Comparison of ENCODE assay signal across 9 cellular contexts in the genomic region with DNA sequence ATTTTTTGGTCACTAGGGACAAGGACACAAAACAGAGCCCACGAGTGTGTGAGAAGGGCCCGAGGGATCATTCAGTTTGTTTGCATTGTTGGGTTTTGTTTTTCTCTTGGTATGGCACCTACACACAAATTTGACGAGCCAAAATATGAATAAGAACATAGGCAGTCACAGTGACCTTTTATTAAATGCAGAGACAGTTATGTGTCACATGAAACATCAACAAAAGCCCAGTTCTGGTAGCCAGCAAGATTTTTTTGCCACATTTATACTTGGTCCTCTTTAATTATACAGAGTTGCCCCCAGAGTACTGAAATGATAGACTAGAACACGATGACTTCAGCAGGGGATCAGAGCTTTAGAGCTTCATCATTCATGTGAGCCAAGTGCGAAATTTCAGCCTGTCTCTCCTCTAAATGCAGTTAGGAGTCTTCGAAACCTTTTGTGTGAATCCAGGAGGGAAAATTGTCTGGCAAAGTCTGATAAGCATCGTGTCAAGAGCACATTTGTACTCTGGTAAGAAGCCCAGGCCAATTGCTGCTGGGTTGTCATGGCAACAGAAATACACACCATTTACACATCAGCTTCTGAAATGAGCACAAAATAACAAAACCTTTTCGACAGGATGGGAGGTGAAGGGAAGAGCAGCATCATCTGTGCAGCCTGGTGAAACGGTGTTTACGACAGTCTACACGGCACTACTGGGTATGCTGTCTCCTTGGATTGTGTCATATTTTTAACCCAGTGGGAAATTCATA.
DNase-seq lines count a peak whose midpoint lies in the region; ATAC-seq and TF ChIP-seq lines count a peak whose summit lies in the region.
"Had no signal": no experiment of that assay in that cellular context is flagged by ENCODE, and none has a peak within 500 bp of the region (broad histone marks: within the 10 kb centered on the region; RNA-seq: fewer than 3 reads in every experiment).

No MANE protein-coding gene starts in this region.

- H3K27ac Mint-ChIP-seq in activated T-helper 2 cell treated with anti-CD3 and anti-CD28 coated beads, Interferon-gamma antibody, Interleukin-2, Interleukin-4, amounts not matched to agents 10 μg/mL and 5 μg/mL and 100 μg/mL, durations not matched to agents 14 hours and 24 hours and 36 hours: peak overlapping the region; percentile 2

- H3K4me1 ChIP-seq in transverse colon: peaks cover 0 to 6% (median 3%) of the 10 kb centered on the region in 4 donors

- TF ChIP-seq EP300 in transverse colon (IDR thresholded peaks at IDR 0.05; ENCODE audit: low read depth): no peak

- ATAC-seq in GM21447 (IDR thresholded peaks at IDR 0.05; ENCODE audit: unreplicated experiment): no peak

- no peak overlapping the region for H3K4me3 ChIP-seq in transverse colon
- H3K4me3 ChIP-seq: ovary had no signal

- no peaks in the 10 kb centered on the region for H3K36me3 ChIP-seq in transverse colon
- H3K36me3 ChIP-seq: ovary had no signal

- in situ Hi-C loops in transverse colon (cut with MboI; ENCODE audit: low pct_ligation_motif_present in 1 of 4, low pct_unique_long_range_greater_than_20kb in 1 of 4, low sequenced_read_pairs in 3 of 4): loop anchor here in 2 of 4 donors (10.0 kb wide), 1 partner anchor 160 kb away; no protein-coding TSS in a partner anchor

- H3K27me3 Mint-ChIP-seq in activated T-helper 2 cell treated with anti-CD3 and anti-CD28 coated beads, Interferon-gamma antibody, Interleukin-2, Interleukin-4, amounts not matched to agents 10 μg/mL and 5 μg/mL and 100 μg/mL, durations not matched to agents 14 hours and 24 hours and 36 hours (ENCODE audit: low read depth): no peaks in the 10 kb centered on the region

- intact Hi-C loops in activated T-helper 2 cell treated with anti-CD3 and anti-CD28 coated beads, Interferon-gamma antibody, Interleukin-2, Interleukin-4, amounts not matched to agents 10 μg/mL and 5 μg/mL and 100 μg/mL, durations not matched to agents 14 hours and 24 hours and 36 hours (cut with micrococcal nuclease): loop anchor here (2.0 to 5.0 kb wide), 3 partner anchors 22 to 433 kb away; no protein-coding TSS in a partner anchor
- intact Hi-C loops in transverse colon (cut with DNase I; ENCODE audit: low total_unique reads): no loop called here

- peaks cover 47% of the 10 kb centered on the region for H3K4me1 Mint-ChIP-seq in activated T-helper 2 cell treated with anti-CD3 and anti-CD28 coated beads, Interferon-gamma antibody, Interleukin-2, Interleukin-4, amounts not matched to agents 10 μg/mL and 5 μg/mL and 100 μg/mL, durations not matched to agents 14 hours and 24 hours and 36 hours (ENCODE audit: low read depth)

- no peaks in the 10 kb centered on the region for H3K36me3 Mint-ChIP-seq in activated T-helper 2 cell treated with anti-CD3 and anti-CD28 coated beads, Interferon-gamma antibody, Interleukin-2, Interleukin-4, amounts not matched to agents 10 μg/mL and 5 μg/mL and 100 μg/mL, durations not matched to agents 14 hours and 24 hours and 36 hours (ENCODE audit: low read depth)

- DNase-seq in stimulated activated naive CD4-positive, alpha-beta T cell (lab: John Stamatoyannopoulos, UW): peak; percentile 26 to 85 (median 74)
- DNase-seq in stimulated activated naive CD4-positive, alpha-beta T cell treated with Interleukin-2 at 50 U/mL for 16 hours (lab: John Stamatoyannopoulos, UW): no peak
- DNase-seq in activated T-helper 2 cell treated with anti-CD3 and anti-CD28 coated beads, Interferon-gamma antibody, Interleukin-2, Interleukin-4, amounts not matched to agents 10 μg/mL and 5 μg/mL and 100 μg/mL, durations not matched to agents 14 hours and 24 hours and 36 hours (ENCODE audit: low spot score): no peak
- DNase-seq in hippocampal formation (lab: John Stamatoyannopoulos, UW): peak; percentile 9 to 18
- no peak for DNase-seq in transverse colon
- no peak for DNase-seq in kidney glomerular epithelial cell (lab: John Stamatoyannopoulos, UW)
- no peak for DNase-seq in GOT3 (lab: John Stamatoyannopoulos, UW)

- no peaks in the 10 kb centered on the region for H3K9me3 Mint-ChIP-seq in activated T-helper 2 cell treated with anti-CD3 and anti-CD28 coated beads, Interferon-gamma antibody, Interleukin-2, Interleukin-4, amounts not matched to agents 10 μg/mL and 5 μg/mL and 100 μg/mL, durations not matched to agents 14 hours and 24 hours and 36 hours

- peak overlapping the region in 3 of 4 donors; percentile 15 to 70 (median 60) for H3K27ac ChIP-seq in transverse colon
- H3K27ac ChIP-seq: ovary had no signal

- 37 to 49% methylated on average over 10 to 11 of the region's 11 CpGs for WGBS in transverse colon (ENCODE audit: low coverage in 1 of 2), 2 donors

- H3K9me3 ChIP-seq in transverse colon: no peaks in the 10 kb centered on the region
- H3K9me3 ChIP-seq: ovary had no signal

- no peak for TF ChIP-seq POLR2A in transverse colon (IDR thresholded peaks at IDR 0.05)

- TF ChIP-seq CTCF in transverse colon (IDR thresholded peaks at IDR 0.05): no peak

- H3K4me3 Mint-ChIP-seq in activated T-helper 2 cell treated with anti-CD3 and anti-CD28 coated beads, Interferon-gamma antibody, Interleukin-2, Interleukin-4, amounts not matched to agents 10 μg/mL and 5 μg/mL and 100 μg/mL, durations not matched to agents 14 hours and 24 hours and 36 hours (ENCODE audit: low read depth): no peak overlapping the region

- H3K27me3 ChIP-seq in transverse colon: no peaks in the 10 kb centered on the region
- H3K27me3 ChIP-seq: ovary had no signal

Comparison
In these comparisons a context has a peak if more than half of its experiments do, and no peak if none do; other contexts are left out.
1. DNase-seq: peak in stimulated activated naive CD4-positive, alpha-beta T cell (6 of 6) and hippocampal formation (2 of 2); none in stimulated activated naive CD4-positive, alpha-beta T cell treated with Interleukin-2 at 50 U/mL for 16 hours (single experiment), activated T-helper 2 cell treated with anti-CD3 and anti-CD28 coated beads, Interferon-gamma antibody, Interleukin-2, Interleukin-4, amounts not matched to agents 10 μg/mL and 5 μg/mL and 100 μg/mL, durations not matched to agents 14 hours and 24 hours and 36 hours (single experiment), transverse colon (single experiment), kidney glomerular epithelial cell (single experiment) and GOT3 (single experiment).